ENCODE assay signal across 1 cellular context in the genomic region with DNA sequence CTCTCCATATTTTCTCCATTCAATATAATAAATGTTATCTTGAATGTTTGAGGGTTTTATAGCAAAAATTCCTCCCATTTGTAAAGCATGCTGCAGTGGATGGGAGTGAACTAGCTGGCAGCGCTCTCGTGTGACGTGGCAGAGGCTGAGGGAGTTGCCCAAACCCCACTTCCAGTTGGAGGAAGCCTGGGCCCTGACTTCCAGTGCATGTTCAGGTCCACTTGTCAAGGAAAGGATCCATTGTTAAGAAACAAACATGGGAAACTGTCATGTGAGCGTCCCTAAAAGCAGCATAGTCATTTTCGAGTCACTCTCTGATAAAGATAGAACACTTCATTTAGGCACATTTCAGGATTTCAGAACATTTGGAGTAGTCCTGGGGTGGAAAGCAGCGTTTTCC.
TF ChIP-seq lines count a peak whose summit lies in the region.

No MANE protein-coding gene starts in this region.

TF ChIP-seq in SK-N-SH treated with all-trans-retinoic acid at 6 μM for 48 hours, 23 proteins besides CTCF, POLR2A, EP300 and RAD21 (continued from another document):
- TF ChIP-seq, protein P1, sequence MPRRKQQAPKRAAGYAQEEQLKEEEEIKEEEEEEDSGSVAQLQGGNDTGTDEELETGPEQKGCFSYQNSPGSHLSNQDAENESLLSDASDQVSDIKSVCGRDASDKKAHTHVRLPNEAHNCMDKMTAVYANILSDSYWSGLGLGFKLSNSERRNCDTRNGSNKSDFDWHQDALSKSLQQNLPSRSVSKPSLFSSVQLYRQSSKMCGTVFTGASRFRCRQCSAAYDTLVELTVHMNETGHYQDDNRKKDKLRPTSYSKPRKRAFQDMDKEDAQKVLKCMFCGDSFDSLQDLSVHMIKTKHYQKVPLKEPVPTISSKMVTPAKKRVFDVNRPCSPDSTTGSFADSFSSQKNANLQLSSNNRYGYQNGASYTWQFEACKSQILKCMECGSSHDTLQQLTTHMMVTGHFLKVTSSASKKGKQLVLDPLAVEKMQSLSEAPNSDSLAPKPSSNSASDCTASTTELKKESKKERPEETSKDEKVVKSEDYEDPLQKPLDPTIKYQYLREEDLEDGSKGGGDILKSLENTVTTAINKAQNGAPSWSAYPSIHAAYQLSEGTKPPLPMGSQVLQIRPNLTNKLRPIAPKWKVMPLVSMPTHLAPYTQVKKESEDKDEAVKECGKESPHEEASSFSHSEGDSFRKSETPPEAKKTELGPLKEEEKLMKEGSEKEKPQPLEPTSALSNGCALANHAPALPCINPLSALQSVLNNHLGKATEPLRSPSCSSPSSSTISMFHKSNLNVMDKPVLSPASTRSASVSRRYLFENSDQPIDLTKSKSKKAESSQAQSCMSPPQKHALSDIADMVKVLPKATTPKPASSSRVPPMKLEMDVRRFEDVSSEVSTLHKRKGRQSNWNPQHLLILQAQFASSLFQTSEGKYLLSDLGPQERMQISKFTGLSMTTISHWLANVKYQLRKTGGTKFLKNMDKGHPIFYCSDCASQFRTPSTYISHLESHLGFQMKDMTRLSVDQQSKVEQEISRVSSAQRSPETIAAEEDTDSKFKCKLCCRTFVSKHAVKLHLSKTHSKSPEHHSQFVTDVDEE (CRISPR knock-in tag; IDR thresholded peaks at IDR 0.05), result no peak
- no peak for TF ChIP-seq ZC3H10 (CRISPR knock-in tag; IDR thresholded peaks at IDR 0.05)
- TF ChIP-seq SNAI2 (CRISPR knock-in tag; IDR thresholded peaks at IDR 0.05), result no peak
- TF ChIP-seq ZNF8 (CRISPR knock-in tag; IDR thresholded peaks at IDR 0.05), result no peak
